1 cellular context compared by ENCODE assay signal in the genomic region with DNA sequence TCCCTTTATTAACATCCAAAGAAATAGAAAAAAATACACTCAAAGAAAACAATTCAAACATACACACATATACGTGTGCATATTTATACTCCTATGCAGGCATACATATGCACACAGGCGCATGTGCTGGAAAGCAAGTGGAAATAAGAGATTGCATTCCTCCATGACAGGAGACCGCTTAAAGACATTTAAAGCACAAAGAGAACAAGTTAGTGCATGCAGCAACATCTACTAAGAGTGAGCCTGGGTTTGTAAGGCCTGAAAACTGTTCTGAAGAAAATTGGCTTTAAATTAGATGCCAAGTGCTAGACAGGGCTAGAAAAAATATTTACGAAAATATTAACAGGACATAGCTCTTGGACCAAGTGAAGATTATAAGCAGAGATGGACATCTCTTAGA.
A peak's percentile ranks its signal among the peaks of the same experiment; 100 is the strongest.
TF ChIP-seq lines count a peak whose summit lies in the region.

No MANE protein-coding gene starts in this region.

TF ChIP-seq in H1, 55 proteins besides CTCF, POLR2A, EP300 and RAD21:
- TF ChIP-seq, protein P1, sequence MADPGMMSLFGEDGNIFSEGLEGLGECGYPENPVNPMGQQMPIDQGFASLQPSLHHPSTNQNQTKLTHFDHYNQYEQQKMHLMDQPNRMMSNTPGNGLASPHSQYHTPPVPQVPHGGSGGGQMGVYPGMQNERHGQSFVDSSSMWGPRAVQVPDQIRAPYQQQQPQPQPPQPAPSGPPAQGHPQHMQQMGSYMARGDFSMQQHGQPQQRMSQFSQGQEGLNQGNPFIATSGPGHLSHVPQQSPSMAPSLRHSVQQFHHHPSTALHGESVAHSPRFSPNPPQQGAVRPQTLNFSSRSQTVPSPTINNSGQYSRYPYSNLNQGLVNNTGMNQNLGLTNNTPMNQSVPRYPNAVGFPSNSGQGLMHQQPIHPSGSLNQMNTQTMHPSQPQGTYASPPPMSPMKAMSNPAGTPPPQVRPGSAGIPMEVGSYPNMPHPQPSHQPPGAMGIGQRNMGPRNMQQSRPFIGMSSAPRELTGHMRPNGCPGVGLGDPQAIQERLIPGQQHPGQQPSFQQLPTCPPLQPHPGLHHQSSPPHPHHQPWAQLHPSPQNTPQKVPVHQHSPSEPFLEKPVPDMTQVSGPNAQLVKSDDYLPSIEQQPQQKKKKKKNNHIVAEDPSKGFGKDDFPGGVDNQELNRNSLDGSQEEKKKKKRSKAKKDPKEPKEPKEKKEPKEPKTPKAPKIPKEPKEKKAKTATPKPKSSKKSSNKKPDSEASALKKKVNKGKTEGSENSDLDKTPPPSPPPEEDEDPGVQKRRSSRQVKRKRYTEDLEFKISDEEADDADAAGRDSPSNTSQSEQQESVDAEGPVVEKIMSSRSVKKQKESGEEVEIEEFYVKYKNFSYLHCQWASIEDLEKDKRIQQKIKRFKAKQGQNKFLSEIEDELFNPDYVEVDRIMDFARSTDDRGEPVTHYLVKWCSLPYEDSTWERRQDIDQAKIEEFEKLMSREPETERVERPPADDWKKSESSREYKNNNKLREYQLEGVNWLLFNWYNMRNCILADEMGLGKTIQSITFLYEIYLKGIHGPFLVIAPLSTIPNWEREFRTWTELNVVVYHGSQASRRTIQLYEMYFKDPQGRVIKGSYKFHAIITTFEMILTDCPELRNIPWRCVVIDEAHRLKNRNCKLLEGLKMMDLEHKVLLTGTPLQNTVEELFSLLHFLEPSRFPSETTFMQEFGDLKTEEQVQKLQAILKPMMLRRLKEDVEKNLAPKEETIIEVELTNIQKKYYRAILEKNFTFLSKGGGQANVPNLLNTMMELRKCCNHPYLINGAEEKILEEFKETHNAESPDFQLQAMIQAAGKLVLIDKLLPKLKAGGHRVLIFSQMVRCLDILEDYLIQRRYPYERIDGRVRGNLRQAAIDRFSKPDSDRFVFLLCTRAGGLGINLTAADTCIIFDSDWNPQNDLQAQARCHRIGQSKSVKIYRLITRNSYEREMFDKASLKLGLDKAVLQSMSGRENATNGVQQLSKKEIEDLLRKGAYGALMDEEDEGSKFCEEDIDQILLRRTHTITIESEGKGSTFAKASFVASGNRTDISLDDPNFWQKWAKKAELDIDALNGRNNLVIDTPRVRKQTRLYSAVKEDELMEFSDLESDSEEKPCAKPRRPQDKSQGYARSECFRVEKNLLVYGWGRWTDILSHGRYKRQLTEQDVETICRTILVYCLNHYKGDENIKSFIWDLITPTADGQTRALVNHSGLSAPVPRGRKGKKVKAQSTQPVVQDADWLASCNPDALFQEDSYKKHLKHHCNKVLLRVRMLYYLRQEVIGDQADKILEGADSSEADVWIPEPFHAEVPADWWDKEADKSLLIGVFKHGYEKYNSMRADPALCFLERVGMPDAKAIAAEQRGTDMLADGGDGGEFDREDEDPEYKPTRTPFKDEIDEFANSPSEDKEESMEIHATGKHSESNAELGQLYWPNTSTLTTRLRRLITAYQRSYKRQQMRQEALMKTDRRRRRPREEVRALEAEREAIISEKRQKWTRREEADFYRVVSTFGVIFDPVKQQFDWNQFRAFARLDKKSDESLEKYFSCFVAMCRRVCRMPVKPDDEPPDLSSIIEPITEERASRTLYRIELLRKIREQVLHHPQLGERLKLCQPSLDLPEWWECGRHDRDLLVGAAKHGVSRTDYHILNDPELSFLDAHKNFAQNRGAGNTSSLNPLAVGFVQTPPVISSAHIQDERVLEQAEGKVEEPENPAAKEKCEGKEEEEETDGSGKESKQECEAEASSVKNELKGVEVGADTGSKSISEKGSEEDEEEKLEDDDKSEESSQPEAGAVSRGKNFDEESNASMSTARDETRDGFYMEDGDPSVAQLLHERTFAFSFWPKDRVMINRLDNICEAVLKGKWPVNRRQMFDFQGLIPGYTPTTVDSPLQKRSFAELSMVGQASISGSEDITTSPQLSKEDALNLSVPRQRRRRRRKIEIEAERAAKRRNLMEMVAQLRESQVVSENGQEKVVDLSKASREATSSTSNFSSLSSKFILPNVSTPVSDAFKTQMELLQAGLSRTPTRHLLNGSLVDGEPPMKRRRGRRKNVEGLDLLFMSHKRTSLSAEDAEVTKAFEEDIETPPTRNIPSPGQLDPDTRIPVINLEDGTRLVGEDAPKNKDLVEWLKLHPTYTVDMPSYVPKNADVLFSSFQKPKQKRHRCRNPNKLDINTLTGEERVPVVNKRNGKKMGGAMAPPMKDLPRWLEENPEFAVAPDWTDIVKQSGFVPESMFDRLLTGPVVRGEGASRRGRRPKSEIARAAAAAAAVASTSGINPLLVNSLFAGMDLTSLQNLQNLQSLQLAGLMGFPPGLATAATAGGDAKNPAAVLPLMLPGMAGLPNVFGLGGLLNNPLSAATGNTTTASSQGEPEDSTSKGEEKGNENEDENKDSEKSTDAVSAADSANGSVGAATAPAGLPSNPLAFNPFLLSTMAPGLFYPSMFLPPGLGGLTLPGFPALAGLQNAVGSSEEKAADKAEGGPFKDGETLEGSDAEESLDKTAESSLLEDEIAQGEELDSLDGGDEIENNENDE (IDR thresholded peaks at IDR 0.05; ENCODE audit: insufficient replicate concordance, low read length): no peak
- TF ChIP-seq SIX5 (IDR thresholded peaks at IDR 0.05; ENCODE audit: low read depth, low read length) (no peak), GTF2F1 (IDR thresholded peaks at IDR 0.05; ENCODE audit: borderline replicate concordance, low read depth, low read length) (no peak), JUND (IDR thresholded peaks at IDR 0.05; ENCODE audit: low read length) (no peak), SUZ12 (IDR thresholded peaks at IDR 0.05; ENCODE audit: low read length) (no peak), POU5F1 (IDR thresholded peaks at IDR 0.05; ENCODE audit: low read depth, low read length) (0 out of 2 replicates have a peak, but pooled peaks have one; percentile 29), NANOG (IDR thresholded peaks at IDR 0.05; ENCODE audit: insufficient read depth, low read depth, low read length, poor library complexity, severe bottlenecking) (peak; percentile 90)
